In genomic region chr15:90865702-90866101, GRCh38 we compare ENCODE assay signal across 18 cellular contexts. TPM values are rescaled to one million over a fixed set of nuclear protein-coding genes. Genes with fewer than 3 reads are reported as not detected.
DNase-seq lines count a peak whose midpoint lies in the region; ATAC-seq and TF ChIP-seq lines count a peak whose summit lies in the region.
"Had no signal": no experiment of that assay in that cellular context is flagged by ENCODE, and none has a peak within 500 bp of the region (broad histone marks: within the 10 kb centered on the region; RNA-seq: fewer than 3 reads in every experiment).

No MANE protein-coding gene starts in this region.

- ATAC-seq in stimulated activated naive CD8-positive, alpha-beta T cell treated with anti-CD3 and anti-CD28 coated beads, Interleukin-15, Interleukin-2, amounts not matched to agents 100 U/mL and 50 U/mL, for 24 hours: no peak
- ATAC-seq: GM12878 had no signal

- no peaks in the 10 kb centered on the region for H3K9me3 ChIP-seq in neural progenitor cell (ENCODE audit: low read depth)
- no peaks in the 10 kb centered on the region for H3K9me3 ChIP-seq in smooth muscle cell (replicated peaks; ENCODE audit: low read depth)

- H3K4me2 ChIP-seq in neural progenitor cell (no peak overlapping the region), smooth muscle cell (no peak overlapping the region)
- H3K4me2 ChIP-seq: KMS-11 had no signal

- WGBS in smooth muscle cell (ENCODE audit: low lambda C conversion rate): 94% methylated on average over 4 of the region's 4 CpGs

- H2AFZ ChIP-seq in neural progenitor cell (replicated peaks) (no peak overlapping the region), smooth muscle cell (ENCODE audit: low read depth) (no peak overlapping the region)

- H3K36me3 ChIP-seq in neural progenitor cell (no peaks in the 10 kb centered on the region), smooth muscle cell (ENCODE audit: low read depth) (no peaks in the 10 kb centered on the region)

- H3K4me1 ChIP-seq in neural progenitor cell (peaks cover 15% of the 10 kb centered on the region), smooth muscle cell (ENCODE audit: low read depth) (peaks cover 24% of the 10 kb centered on the region)

- no peaks in the 10 kb centered on the region for H3K9me3 Mint-ChIP-seq in T-helper 1 cell treated with Interleukin-12 subunit alpha and Interleukin-12 subunit beta and Interleukin-4 antibody, amounts not matched to agents 30 μg/mL and 1 μg/mL, for 36 hours
- H3K9me3 Mint-ChIP-seq in stimulated activated naive CD8-positive, alpha-beta T cell treated with anti-CD3 and anti-CD28 coated beads, Interleukin-15, Interleukin-2, amounts not matched to agents 100 ng/mL and 50 ng/mL, for 24 hours: no peaks in the 10 kb centered on the region
- no peaks in the 10 kb centered on the region for H3K9me3 Mint-ChIP-seq in neural progenitor cell

- H3F3A ChIP-seq in neural progenitor cell (ENCODE audit: low read depth) (peaks cover 20% of the 10 kb centered on the region), smooth muscle cell (ENCODE audit: low read depth) (peaks cover 24% of the 10 kb centered on the region)

- H3K9ac ChIP-seq in neural progenitor cell (no peak overlapping the region), smooth muscle cell (ENCODE audit: low read depth) (no peak overlapping the region)
- H3K9ac ChIP-seq: KMS-11 had no signal

- no peaks in the 10 kb centered on the region for H3K27me3 ChIP-seq in neural progenitor cell
- H3K27me3 ChIP-seq in smooth muscle cell (ENCODE audit: low read depth): no peaks in the 10 kb centered on the region

- H4K20me1 ChIP-seq in neural progenitor cell (ENCODE audit: low read depth): no peaks in the 10 kb centered on the region
- H4K20me1 ChIP-seq in smooth muscle cell (ENCODE audit: low read depth): no peaks in the 10 kb centered on the region

- H3K27ac ChIP-seq in neural progenitor cell (no peak overlapping the region), smooth muscle cell (ENCODE audit: low read depth) (no peak overlapping the region)
- H3K27ac ChIP-seq: KMS-11 had no signal

- no peak overlapping the region for H3K4me3 ChIP-seq in neural progenitor cell
- no peak overlapping the region for H3K4me3 ChIP-seq in smooth muscle cell
- H3K4me3 ChIP-seq: GM12878 had no signal

- DNase-seq in T-helper 1 cell: no peak
- DNase-seq in stimulated activated naive CD8-positive, alpha-beta T cell treated with anti-CD3 and anti-CD28 coated beads, Interleukin-15, Interleukin-2, amounts not matched to agents 100 U/mL and 50 U/mL, for 24 hours: no peak
- no peak for DNase-seq in neural progenitor cell (ENCODE audit: low spot score)
- no peak for DNase-seq in activated effector memory CD4-positive, alpha-beta T cell treated with anti-CD3 and anti-CD28 coated beads, Interleukin-2, amount 50 U/mL, for 16 hours
- DNase-seq in NCI-H2171 treated with DMSO at 0.1 percent for 48 hours (lab: John Stamatoyannopoulos, UW): no peak
- no peak for DNase-seq in smooth muscle cell (lab: John Stamatoyannopoulos, UW; ENCODE audit: unreplicated experiment)
- DNase-seq: Calu3; CD4-positive, alpha-beta memory T cell; MV-4-11; NCI-H1694 treated with DMSO at 0.1 percent for 48 hours; NCI-H2107; NCI-H2227 treated with DMSO at 0.1 percent for 48 hours; NCI-H524 treated with DMSO at 0.1 percent for 48 hours; RPMI8226 had no signal

- H3K27me3 Mint-ChIP-seq in T-helper 1 cell treated with Interleukin-12 subunit alpha and Interleukin-12 subunit beta and Interleukin-4 antibody, amounts not matched to agents 30 μg/mL and 1 μg/mL, for 36 hours (ENCODE audit: low read depth): no peaks in the 10 kb centered on the region
- H3K27me3 Mint-ChIP-seq in stimulated activated naive CD8-positive, alpha-beta T cell treated with anti-CD3 and anti-CD28 coated beads, Interleukin-15, Interleukin-2, amounts not matched to agents 100 ng/mL and 50 ng/mL, for 24 hours: no peaks in the 10 kb centered on the region
- peaks cover 9% of the 10 kb centered on the region for H3K27me3 Mint-ChIP-seq in neural progenitor cell (ENCODE audit: insufficient read depth, low read depth)
- H3K27me3 Mint-ChIP-seq: CD4-positive, alpha-beta memory T cell had no signal

- TF ChIP-seq CTCF in neural progenitor cell (IDR thresholded peaks at IDR 0.05) (no peak), smooth muscle cell (IDR thresholded peaks at IDR 0.05; ENCODE audit: borderline replicate concordance, insufficient read depth, poor library complexity, severe bottlenecking) (no peak)

- H3K79me2 ChIP-seq in neural progenitor cell (ENCODE audit: low read depth) (no peaks in the 10 kb centered on the region), smooth muscle cell (ENCODE audit: low read depth) (peaks cover 4% of the 10 kb centered on the region)

- peak overlapping the region; percentile 32 for H3K27ac Mint-ChIP-seq in T-helper 1 cell treated with Interleukin-12 subunit alpha and Interleukin-12 subunit beta and Interleukin-4 antibody, amounts not matched to agents 30 μg/mL and 1 μg/mL, for 36 hours
- H3K27ac Mint-ChIP-seq in stimulated activated naive CD8-positive, alpha-beta T cell treated with anti-CD3 and anti-CD28 coated beads, Interleukin-15, Interleukin-2, amounts not matched to agents 100 ng/mL and 50 ng/mL, for 24 hours: peak overlapping the region; percentile 23
- peak overlapping the region; percentile 3 for H3K27ac Mint-ChIP-seq in neural progenitor cell

- H3K36me3 Mint-ChIP-seq in T-helper 1 cell treated with Interleukin-12 subunit alpha and Interleukin-12 subunit beta and Interleukin-4 antibody, amounts not matched to agents 30 μg/mL and 1 μg/mL, for 36 hours (ENCODE audit: low read depth): peaks cover 28% of the 10 kb centered on the region
- H3K36me3 Mint-ChIP-seq in stimulated activated naive CD8-positive, alpha-beta T cell treated with anti-CD3 and anti-CD28 coated beads, Interleukin-15, Interleukin-2, amounts not matched to agents 100 ng/mL and 50 ng/mL, for 24 hours (ENCODE audit: low read depth): peaks cover 3% of the 10 kb centered on the region
- H3K36me3 Mint-ChIP-seq in neural progenitor cell: peaks cover 1% of the 10 kb centered on the region

- no peak overlapping the region for H3K4me3 Mint-ChIP-seq in T-helper 1 cell treated with Interleukin-12 subunit alpha and Interleukin-12 subunit beta and Interleukin-4 antibody, amounts not matched to agents 30 μg/mL and 1 μg/mL, for 36 hours
- no peak overlapping the region for H3K4me3 Mint-ChIP-seq in stimulated activated naive CD8-positive, alpha-beta T cell treated with anti-CD3 and anti-CD28 coated beads, Interleukin-15, Interleukin-2, amounts not matched to agents 100 ng/mL and 50 ng/mL, for 24 hours
- H3K4me3 Mint-ChIP-seq in neural progenitor cell: no peak overlapping the region
- H3K4me3 Mint-ChIP-seq: CD4-positive, alpha-beta memory T cell had no signal

- H3K4me1 Mint-ChIP-seq in T-helper 1 cell treated with Interleukin-12 subunit alpha and Interleukin-12 subunit beta and Interleukin-4 antibody, amounts not matched to agents 30 μg/mL and 1 μg/mL, for 36 hours (ENCODE audit: low read depth): peaks cover 70% of the 10 kb centered on the region
- H3K4me1 Mint-ChIP-seq in stimulated activated naive CD8-positive, alpha-beta T cell treated with anti-CD3 and anti-CD28 coated beads, Interleukin-15, Interleukin-2, amounts not matched to agents 100 ng/mL and 50 ng/mL, for 24 hours (ENCODE audit: low read depth): peaks cover 57% of the 10 kb centered on the region
- peaks cover 28% of the 10 kb centered on the region for H3K4me1 Mint-ChIP-seq in neural progenitor cell

RNA-seq across cellular contexts. Expression of gene FURIN, which starts 2.7 kb away (rescaled TPM):
- 8.3 and 18.8 TPM in 2 replicates for total RNA-seq in neural progenitor cell (ENCODE audit: low replicate concordance)
- total RNA-seq in smooth muscle cell: 52.5 and 66.0 TPM in 2 replicates
- polyA plus RNA-seq in smooth muscle cell: 113 and 121 TPM in 2 replicates

RNA-seq across cellular contexts. Expression of gene FES, which starts 18.6 kb away (rescaled TPM):
- total RNA-seq in neural progenitor cell (ENCODE audit: low replicate concordance) (11.7 and 14.1 TPM in 2 replicates), smooth muscle cell (4.9 and 6.3 TPM in 2 replicates)
- 6.2 and 8.2 TPM in 2 replicates for polyA plus RNA-seq in smooth muscle cell
- polyA plus RNA-seq: CD4-positive, alpha-beta memory T cell had no signal

RNA-seq across cellular contexts. Expression of gene MAN2A2, which starts 37.4 kb away (rescaled TPM):
- total RNA-seq in neural progenitor cell (ENCODE audit: low replicate concordance): 7.0 and 15.3 TPM in 2 replicates
- 7.1 and 11.0 TPM in 2 replicates for total RNA-seq in smooth muscle cell
- polyA plus RNA-seq in smooth muscle cell: 9.7 and 15.3 TPM in 2 replicates
